2 cellular contexts compared by ENCODE assay signal in the genomic region with DNA sequence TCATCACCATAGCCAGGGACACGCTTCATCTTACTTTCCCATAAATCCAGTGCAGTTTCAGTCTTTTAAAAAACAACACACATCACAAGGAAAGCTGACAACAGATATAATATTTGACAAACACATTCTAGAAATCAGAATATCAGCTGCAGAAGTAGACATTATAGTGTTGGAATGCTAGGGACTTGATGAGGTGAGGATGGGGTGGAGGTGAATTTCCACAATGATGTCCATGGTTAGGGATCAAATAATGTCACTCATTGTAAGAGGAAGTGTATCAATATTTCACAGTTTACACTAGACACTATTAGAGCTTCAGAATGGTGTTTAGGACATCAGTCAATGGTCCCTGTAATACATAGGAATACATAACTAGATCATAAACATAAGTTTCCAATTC.
TF ChIP-seq lines count a peak whose summit lies in the region.

No MANE protein-coding gene starts in this region.

TF ChIP-seq in SK-N-SH, 30 proteins besides CTCF, POLR2A, EP300 and RAD21 (continued from another document):
- TF ChIP-seq, protein P1, sequence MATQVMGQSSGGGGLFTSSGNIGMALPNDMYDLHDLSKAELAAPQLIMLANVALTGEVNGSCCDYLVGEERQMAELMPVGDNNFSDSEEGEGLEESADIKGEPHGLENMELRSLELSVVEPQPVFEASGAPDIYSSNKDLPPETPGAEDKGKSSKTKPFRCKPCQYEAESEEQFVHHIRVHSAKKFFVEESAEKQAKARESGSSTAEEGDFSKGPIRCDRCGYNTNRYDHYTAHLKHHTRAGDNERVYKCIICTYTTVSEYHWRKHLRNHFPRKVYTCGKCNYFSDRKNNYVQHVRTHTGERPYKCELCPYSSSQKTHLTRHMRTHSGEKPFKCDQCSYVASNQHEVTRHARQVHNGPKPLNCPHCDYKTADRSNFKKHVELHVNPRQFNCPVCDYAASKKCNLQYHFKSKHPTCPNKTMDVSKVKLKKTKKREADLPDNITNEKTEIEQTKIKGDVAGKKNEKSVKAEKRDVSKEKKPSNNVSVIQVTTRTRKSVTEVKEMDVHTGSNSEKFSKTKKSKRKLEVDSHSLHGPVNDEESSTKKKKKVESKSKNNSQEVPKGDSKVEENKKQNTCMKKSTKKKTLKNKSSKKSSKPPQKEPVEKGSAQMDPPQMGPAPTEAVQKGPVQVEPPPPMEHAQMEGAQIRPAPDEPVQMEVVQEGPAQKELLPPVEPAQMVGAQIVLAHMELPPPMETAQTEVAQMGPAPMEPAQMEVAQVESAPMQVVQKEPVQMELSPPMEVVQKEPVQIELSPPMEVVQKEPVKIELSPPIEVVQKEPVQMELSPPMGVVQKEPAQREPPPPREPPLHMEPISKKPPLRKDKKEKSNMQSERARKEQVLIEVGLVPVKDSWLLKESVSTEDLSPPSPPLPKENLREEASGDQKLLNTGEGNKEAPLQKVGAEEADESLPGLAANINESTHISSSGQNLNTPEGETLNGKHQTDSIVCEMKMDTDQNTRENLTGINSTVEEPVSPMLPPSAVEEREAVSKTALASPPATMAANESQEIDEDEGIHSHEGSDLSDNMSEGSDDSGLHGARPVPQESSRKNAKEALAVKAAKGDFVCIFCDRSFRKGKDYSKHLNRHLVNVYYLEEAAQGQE (IDR thresholded peaks at IDR 0.05; ENCODE audit: low read depth, low read length), result no peak
- TF ChIP-seq, protein P2, sequence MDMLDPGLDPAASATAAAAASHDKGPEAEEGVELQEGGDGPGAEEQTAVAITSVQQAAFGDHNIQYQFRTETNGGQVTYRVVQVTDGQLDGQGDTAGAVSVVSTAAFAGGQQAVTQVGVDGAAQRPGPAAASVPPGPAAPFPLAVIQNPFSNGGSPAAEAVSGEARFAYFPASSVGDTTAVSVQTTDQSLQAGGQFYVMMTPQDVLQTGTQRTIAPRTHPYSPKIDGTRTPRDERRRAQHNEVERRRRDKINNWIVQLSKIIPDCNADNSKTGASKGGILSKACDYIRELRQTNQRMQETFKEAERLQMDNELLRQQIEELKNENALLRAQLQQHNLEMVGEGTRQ (IDR thresholded peaks at IDR 0.05; ENCODE audit: borderline replicate concordance, low read depth, low read length), result no peak
- no peak for TF ChIP-seq GATA2 (CRISPR knock-in tag; IDR thresholded peaks at IDR 0.05)

TF ChIP-seq in SK-N-SH treated with all-trans-retinoic acid at 6 μM for 48 hours, 23 proteins besides CTCF, POLR2A, EP300 and RAD21 (continued from another document):
- TF ChIP-seq GLIS3 (CRISPR knock-in tag; IDR thresholded peaks at IDR 0.05), result no peak
- TF ChIP-seq SNAI2 (CRISPR knock-in tag; IDR thresholded peaks at IDR 0.05), result no peak
- no peak for TF ChIP-seq ZFP3 (CRISPR knock-in tag; IDR thresholded peaks at IDR 0.05)
- TF ChIP-seq ZNF8 (CRISPR knock-in tag; IDR thresholded peaks at IDR 0.05), result no peak
- no peak for TF ChIP-seq CSDC2 (CRISPR knock-in tag; IDR thresholded peaks at IDR 0.05)
- no peak for TF ChIP-seq OSR1 (CRISPR knock-in tag; IDR thresholded peaks at IDR 0.05)
- TF ChIP-seq, protein P3, sequence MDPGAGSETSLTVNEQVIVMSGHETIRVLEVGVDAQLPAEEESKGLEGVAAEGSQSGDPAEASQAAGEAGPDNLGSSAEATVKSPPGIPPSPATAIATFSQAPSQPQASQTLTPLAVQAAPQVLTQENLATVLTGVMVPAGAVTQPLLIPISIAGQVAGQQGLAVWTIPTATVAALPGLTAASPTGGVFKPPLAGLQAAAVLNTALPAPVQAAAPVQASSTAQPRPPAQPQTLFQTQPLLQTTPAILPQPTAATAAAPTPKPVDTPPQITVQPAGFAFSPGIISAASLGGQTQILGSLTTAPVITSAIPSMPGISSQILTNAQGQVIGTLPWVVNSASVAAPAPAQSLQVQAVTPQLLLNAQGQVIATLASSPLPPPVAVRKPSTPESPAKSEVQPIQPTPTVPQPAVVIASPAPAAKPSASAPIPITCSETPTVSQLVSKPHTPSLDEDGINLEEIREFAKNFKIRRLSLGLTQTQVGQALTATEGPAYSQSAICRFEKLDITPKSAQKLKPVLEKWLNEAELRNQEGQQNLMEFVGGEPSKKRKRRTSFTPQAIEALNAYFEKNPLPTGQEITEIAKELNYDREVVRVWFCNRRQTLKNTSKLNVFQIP (CRISPR knock-in tag; IDR thresholded peaks at IDR 0.05; ENCODE audit: borderline replicate concordance, low read depth), result no peak
- no peak for TF ChIP-seq ZNF70 (CRISPR knock-in tag; IDR thresholded peaks at IDR 0.05)
- no peak for TF ChIP-seq PPARA (CRISPR knock-in tag; IDR thresholded peaks at IDR 0.05; ENCODE audit: borderline replicate concordance)
- TF ChIP-seq ZC3H10 (CRISPR knock-in tag; IDR thresholded peaks at IDR 0.05), result no peak
- no peak for TF ChIP-seq TCF4 (CRISPR knock-in tag; IDR thresholded peaks at IDR 0.05; ENCODE audit: borderline replicate concordance)
- TF ChIP-seq ARNTL (CRISPR knock-in tag; IDR thresholded peaks at IDR 0.05; ENCODE audit: borderline replicate concordance, low read depth), result no peak
- TF ChIP-seq, protein P4, sequence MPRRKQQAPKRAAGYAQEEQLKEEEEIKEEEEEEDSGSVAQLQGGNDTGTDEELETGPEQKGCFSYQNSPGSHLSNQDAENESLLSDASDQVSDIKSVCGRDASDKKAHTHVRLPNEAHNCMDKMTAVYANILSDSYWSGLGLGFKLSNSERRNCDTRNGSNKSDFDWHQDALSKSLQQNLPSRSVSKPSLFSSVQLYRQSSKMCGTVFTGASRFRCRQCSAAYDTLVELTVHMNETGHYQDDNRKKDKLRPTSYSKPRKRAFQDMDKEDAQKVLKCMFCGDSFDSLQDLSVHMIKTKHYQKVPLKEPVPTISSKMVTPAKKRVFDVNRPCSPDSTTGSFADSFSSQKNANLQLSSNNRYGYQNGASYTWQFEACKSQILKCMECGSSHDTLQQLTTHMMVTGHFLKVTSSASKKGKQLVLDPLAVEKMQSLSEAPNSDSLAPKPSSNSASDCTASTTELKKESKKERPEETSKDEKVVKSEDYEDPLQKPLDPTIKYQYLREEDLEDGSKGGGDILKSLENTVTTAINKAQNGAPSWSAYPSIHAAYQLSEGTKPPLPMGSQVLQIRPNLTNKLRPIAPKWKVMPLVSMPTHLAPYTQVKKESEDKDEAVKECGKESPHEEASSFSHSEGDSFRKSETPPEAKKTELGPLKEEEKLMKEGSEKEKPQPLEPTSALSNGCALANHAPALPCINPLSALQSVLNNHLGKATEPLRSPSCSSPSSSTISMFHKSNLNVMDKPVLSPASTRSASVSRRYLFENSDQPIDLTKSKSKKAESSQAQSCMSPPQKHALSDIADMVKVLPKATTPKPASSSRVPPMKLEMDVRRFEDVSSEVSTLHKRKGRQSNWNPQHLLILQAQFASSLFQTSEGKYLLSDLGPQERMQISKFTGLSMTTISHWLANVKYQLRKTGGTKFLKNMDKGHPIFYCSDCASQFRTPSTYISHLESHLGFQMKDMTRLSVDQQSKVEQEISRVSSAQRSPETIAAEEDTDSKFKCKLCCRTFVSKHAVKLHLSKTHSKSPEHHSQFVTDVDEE (CRISPR knock-in tag; IDR thresholded peaks at IDR 0.05), result no peak
